ENCODE assay signal across 8 cellular contexts in genomic region chr15:78130466-78131294, GRCh38. TPM values are rescaled to one million over a fixed set of nuclear protein-coding genes. Genes with fewer than 3 reads are reported as not detected.
A peak's percentile ranks its signal among the peaks of the same experiment; 100 is the strongest.
DNase-seq lines count a peak whose midpoint lies in the region; ATAC-seq, FAIRE-seq and TF ChIP-seq lines count a peak whose summit lies in the region.

No MANE protein-coding gene starts in this region.

- H3K27me3 ChIP-seq in H7 (ENCODE audit: control insufficient read depth, insufficient read depth, low read length): no peaks in the 10 kb centered on the region

- ATAC-seq in SK-N-SH treated with all-trans-retinoic acid at 6 μM for 48 hours (peak; percentile 35), HG02938 (IDR thresholded peaks at IDR 0.05; ENCODE audit: unreplicated experiment) (no peak)

- no peaks in the 10 kb centered on the region for H3K36me3 ChIP-seq in H7 (replicated peaks; ENCODE audit: control insufficient read depth, insufficient read depth, low read length)

- no peak for TF ChIP-seq POLR2A in GM12891 (IDR thresholded peaks at IDR 0.05; ENCODE audit: low read depth, low read length)

- H3K4me3 ChIP-seq in H7 (ENCODE audit: insufficient read depth, low read depth, low read length) (peak overlapping the region; percentile 88), fibroblast of pulmonary artery (replicated peaks; ENCODE audit: low read depth, low read length) (peak overlapping the region; percentile 14), skeletal muscle cell (ENCODE audit: low read depth, low read length) (peak overlapping the region; percentile 68)

- TF ChIP-seq CTCF in fibroblast of pulmonary artery (IDR thresholded peaks at IDR 0.05; ENCODE audit: low read length, missing control alignments): no peak

- DNase-seq in GM12891 (ENCODE audit: insufficient read length, low spot score): peak; percentile 76
- peak; percentile 71 for DNase-seq in H7
- no peak for DNase-seq in fibroblast of pulmonary artery (ENCODE audit: low read depth)
- no peak for DNase-seq in skeletal muscle cell (ENCODE audit: low read depth)
- DNase-seq in dermis blood vessel endothelial cell: no peak
- DNase-seq in NCI-H1105 (lab: John Stamatoyannopoulos, UW): no peak

- FAIRE-seq in GM12891 (lab: Jason Lieb, UNC): no peak

TF ChIP-seq in GM12891, 5 proteins besides CTCF, POLR2A, EP300 and RAD21:
- no peak for TF ChIP-seq POLR2AphosphoS5 (IDR thresholded peaks at IDR 0.05; ENCODE audit: low read depth, low read length)
- TF ChIP-seq SPI1 (IDR thresholded peaks at IDR 0.05; ENCODE audit: low read depth, low read length): no peak
- TF ChIP-seq PAX5 (IDR thresholded peaks at IDR 0.05; ENCODE audit: insufficient read depth, low read length, severe bottlenecking): no peak
- TF ChIP-seq POU2F2 (IDR thresholded peaks at IDR 0.05; ENCODE audit: low read depth, low read length): no peak
- no peak for TF ChIP-seq TAF1 (IDR thresholded peaks at IDR 0.05; ENCODE audit: low read depth, low read length)

TF ChIP-seq in SK-N-SH treated with all-trans-retinoic acid at 6 μM for 48 hours, 23 proteins besides CTCF, POLR2A, EP300 and RAD21:
- TF ChIP-seq PATZ1 (CRISPR knock-in tag; IDR thresholded peaks at IDR 0.05; ENCODE audit: borderline replicate concordance) (no peak), ARNTL (CRISPR knock-in tag; IDR thresholded peaks at IDR 0.05; ENCODE audit: borderline replicate concordance, low read depth) (no peak), SNAI2 (CRISPR knock-in tag; IDR thresholded peaks at IDR 0.05) (no peak), CSRNP3 (CRISPR knock-in tag; IDR thresholded peaks at IDR 0.05) (no peak), GLIS3 (CRISPR knock-in tag; IDR thresholded peaks at IDR 0.05) (no peak), ZFP30 (CRISPR knock-in tag; IDR thresholded peaks at IDR 0.05) (no peak), CSDC2 (CRISPR knock-in tag; IDR thresholded peaks at IDR 0.05) (no peak), ESRRG (CRISPR knock-in tag; IDR thresholded peaks at IDR 0.05) (no peak)

RNA-seq across cellular contexts. Expression of gene CIB2, which starts 0.6 kb away (rescaled TPM):
- 1.8 TPM for polyA plus RNA-seq in GM12891 (2012; ENCODE audit: low read depth, missing spikeins)
- 56.7 and 64.5 TPM in 2 replicates for total RNA-seq in H7 (2014; rRNA removed; shearing (Covaris generic))
- total RNA-seq in dermis blood vessel endothelial cell: 1.5 and 2.5 TPM in 2 replicates

RNA-seq across cellular contexts. Expression of gene IDH3A, which starts 18.5 kb away (rescaled TPM):
- 144 TPM for polyA plus RNA-seq in GM12891 (2012; ENCODE audit: low read depth, missing spikeins)
- total RNA-seq in H7 (2014; rRNA removed; shearing (Covaris generic)): 27.4 and 30.4 TPM in 2 replicates
- total RNA-seq in dermis blood vessel endothelial cell: 35.6 and 65.6 TPM in 2 replicates

RNA-seq across cellular contexts. Expression of gene SH2D7, which starts 38.3 kb away (rescaled TPM):
- not detected for polyA plus RNA-seq in GM12891 (2012; ENCODE audit: low read depth, missing spikeins)
- not detected in 2 replicates for total RNA-seq in H7 (2014; rRNA removed; shearing (Covaris generic))
- not detected in 2 replicates for total RNA-seq in dermis blood vessel endothelial cell

RNA-seq across cellular contexts. Expression of gene TBC1D2B, which starts 53.2 kb away (rescaled TPM):
- 19.7 TPM for polyA plus RNA-seq in GM12891 (2012; ENCODE audit: low read depth, missing spikeins)
- total RNA-seq in H7 (2014; rRNA removed; shearing (Covaris generic)): 9.9 and 15.7 TPM in 2 replicates
- total RNA-seq in dermis blood vessel endothelial cell: 26.2 and 43.8 TPM in 2 replicates

Comparison
In these comparisons a context has a peak if more than half of its experiments do, and no peak if none do; other contexts are left out.
1. DNase-seq: peak in GM12891 (single experiment) and H7 (single experiment); none in fibroblast of pulmonary artery (single experiment), skeletal muscle cell (single experiment), dermis blood vessel endothelial cell (single experiment) and NCI-H1105 (single experiment).
2. H3K4me3 ChIP-seq: peak in every context shown above with its lines; median percentile 88 in H7; 68 in skeletal muscle cell; 14 in fibroblast of pulmonary artery.
3. RNA of gene CIB2, which starts 0.6 kb away (total RNA-seq): 56.7 to 64.5 TPM in H7; 1.5 to 2.5 TPM in dermis blood vessel endothelial cell; every median in the first group is over 10 times any median in the second.